In the genomic region with DNA sequence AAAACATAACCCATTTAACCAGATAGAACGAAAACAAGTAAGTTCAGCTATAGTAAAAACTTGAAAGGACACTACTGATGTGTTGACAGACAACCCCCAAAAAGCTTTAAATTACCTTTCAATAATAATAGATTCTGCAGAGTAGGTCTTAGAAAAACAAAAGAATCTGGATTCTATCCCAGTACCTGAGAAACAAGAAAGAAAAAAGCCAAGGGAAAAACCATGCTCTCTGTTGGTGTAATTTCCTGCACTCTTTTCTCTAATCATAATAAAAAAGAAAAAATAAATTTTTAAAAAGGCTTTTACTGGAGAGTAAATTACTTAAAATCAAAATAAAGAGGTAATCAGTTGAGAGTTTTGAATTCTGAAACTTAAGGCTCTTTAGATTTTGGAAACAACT, we compare ENCODE assay signal across 14 cellular contexts.
DNase-seq lines count a peak whose midpoint lies in the region; ATAC-seq and TF ChIP-seq lines count a peak whose summit lies in the region.
"Had no signal": no experiment of that assay in that cellular context is flagged by ENCODE, and none has a peak within 500 bp of the region (broad histone marks: within the 10 kb centered on the region; RNA-seq: fewer than 3 reads in every experiment).

No MANE protein-coding gene starts in this region.

- no peaks in the 10 kb centered on the region for H3K36me3 ChIP-seq in cardiac muscle cell
- H3K36me3 ChIP-seq in right atrium auricular region: no peaks in the 10 kb centered on the region
- H3K36me3 ChIP-seq in HUES64 (ENCODE audit: insufficient read depth, low read length): no peaks in the 10 kb centered on the region
- no peaks in the 10 kb centered on the region for H3K36me3 ChIP-seq in iPS-18a (ENCODE audit: control insufficient read depth, low read depth, low read length)
- H3K36me3 ChIP-seq: BLaER1 treated with 17β-estradiol and CSF1 and Interleukin-3, amounts not matched to agents 10 nM and 100 nM had no signal

- in situ Hi-C loops in KBM-7 (cut with MboI; ENCODE audit: low pct_unique_long_range_greater_than_20kb, low sequenced_read_pairs): no loop called here

- H3K27me3 ChIP-seq in cardiac muscle cell: no peaks in the 10 kb centered on the region
- no peaks in the 10 kb centered on the region for H3K27me3 ChIP-seq in right atrium auricular region
- no peaks in the 10 kb centered on the region for H3K27me3 ChIP-seq in HUES64 (ENCODE audit: insufficient read depth, low read length)
- no peaks in the 10 kb centered on the region for H3K27me3 ChIP-seq in iPS-18a (ENCODE audit: control insufficient read depth, insufficient read depth, low read length)
- H3K27me3 ChIP-seq: BLaER1 treated with 17β-estradiol and CSF1 and Interleukin-3, amounts not matched to agents 10 nM and 100 nM had no signal

- no peak overlapping the region for H3K4me3 ChIP-seq in cardiac muscle cell
- no peak overlapping the region for H3K4me3 ChIP-seq in right atrium auricular region
- H3K4me3 ChIP-seq in HUES64 (ENCODE audit: low read length): no peak overlapping the region; the same call in 1 of the 2 replicates
- H3K4me3 ChIP-seq in iPS-18a (ENCODE audit: low read length): peak overlapping the region; percentile 13
- H3K4me3 ChIP-seq: BLaER1 treated with 17β-estradiol and CSF1 and Interleukin-3, amounts not matched to agents 10 nM and 100 nM had no signal

- H3K9ac ChIP-seq in HUES64 (ENCODE audit: low read depth, low read length) (no peak overlapping the region), iPS-18a (ENCODE audit: low read length) (no peak overlapping the region)
- H3K9ac ChIP-seq: BLaER1 treated with 17β-estradiol and CSF1 and Interleukin-3, amounts not matched to agents 10 nM and 100 nM had no signal

- TF ChIP-seq CTCF in cardiac muscle cell (IDR thresholded peaks at IDR 0.05; ENCODE audit: low read depth, low read length) (no peak), right atrium auricular region (IDR thresholded peaks at IDR 0.05) (no peak)

- H3K4me1 ChIP-seq in cardiac muscle cell (ENCODE audit: low read depth) (peaks cover 39% of the 10 kb centered on the region), right atrium auricular region (no peaks in the 10 kb centered on the region), HUES64 (ENCODE audit: insufficient read depth, low read length) (peaks cover 32% of the 10 kb centered on the region), iPS-18a (ENCODE audit: control insufficient read depth, low read depth, low read length) (peaks cover 31% of the 10 kb centered on the region)
- H3K4me1 ChIP-seq: BLaER1 treated with 17β-estradiol and CSF1 and Interleukin-3, amounts not matched to agents 10 nM and 100 nM had no signal

- 33% methylated on average over 1 of the region's 1 CpG for WGBS in HUES64

- no peak for ATAC-seq in esophagus mucosa
- ATAC-seq: CD8-positive, alpha-beta T cell; HepG2 had no signal

- H3K27ac ChIP-seq in cardiac muscle cell: peak overlapping the region; percentile 78
- no peak overlapping the region for H3K27ac ChIP-seq in right atrium auricular region
- H3K27ac ChIP-seq in HUES64 (ENCODE audit: low read depth, low read length): peak overlapping the region; percentile 71; the same call in 1 of the 2 replicates
- H3K27ac ChIP-seq in iPS-18a (ENCODE audit: low read length): no peak overlapping the region
- H3K27ac ChIP-seq: BLaER1 treated with 17β-estradiol and CSF1 and Interleukin-3, amounts not matched to agents 10 nM and 100 nM had no signal

- DNase-seq in cardiac muscle cell (ENCODE audit: low read depth in 1 of 2, low spot score in 1 of 2): no peak
- no peak for DNase-seq in right atrium auricular region (ENCODE audit: low spot score)
- no peak for DNase-seq in NCI-H2196 (lab: John Stamatoyannopoulos, UW; ENCODE audit: unreplicated experiment)
- no peak for DNase-seq in KBM-7
- DNase-seq: Calu3; CD8-positive, alpha-beta T cell; DMS79 treated with DMSO at 0.1 percent for 48 hours; GF-D8; HCEC 1CT had no signal

- H3K9me3 ChIP-seq in cardiac muscle cell (ENCODE audit: low read depth) (no peaks in the 10 kb centered on the region), right atrium auricular region (no peaks in the 10 kb centered on the region), HUES64 (ENCODE audit: insufficient read depth, low read depth, low read length) (no peaks in the 10 kb centered on the region), iPS-18a (ENCODE audit: control insufficient read depth, low read depth, low read length) (no peaks in the 10 kb centered on the region)
- H3K9me3 ChIP-seq: BLaER1 treated with 17β-estradiol and CSF1 and Interleukin-3, amounts not matched to agents 10 nM and 100 nM had no signal

Comparison
In these comparisons a context has a peak if more than half of its experiments do, and no peak if none do; other contexts are left out.
1. H3K27ac ChIP-seq: peak in cardiac muscle cell (single experiment) and HUES64 (single experiment); none in right atrium auricular region (0 of 2) and iPS-18a (single experiment).